In the genomic region with DNA sequence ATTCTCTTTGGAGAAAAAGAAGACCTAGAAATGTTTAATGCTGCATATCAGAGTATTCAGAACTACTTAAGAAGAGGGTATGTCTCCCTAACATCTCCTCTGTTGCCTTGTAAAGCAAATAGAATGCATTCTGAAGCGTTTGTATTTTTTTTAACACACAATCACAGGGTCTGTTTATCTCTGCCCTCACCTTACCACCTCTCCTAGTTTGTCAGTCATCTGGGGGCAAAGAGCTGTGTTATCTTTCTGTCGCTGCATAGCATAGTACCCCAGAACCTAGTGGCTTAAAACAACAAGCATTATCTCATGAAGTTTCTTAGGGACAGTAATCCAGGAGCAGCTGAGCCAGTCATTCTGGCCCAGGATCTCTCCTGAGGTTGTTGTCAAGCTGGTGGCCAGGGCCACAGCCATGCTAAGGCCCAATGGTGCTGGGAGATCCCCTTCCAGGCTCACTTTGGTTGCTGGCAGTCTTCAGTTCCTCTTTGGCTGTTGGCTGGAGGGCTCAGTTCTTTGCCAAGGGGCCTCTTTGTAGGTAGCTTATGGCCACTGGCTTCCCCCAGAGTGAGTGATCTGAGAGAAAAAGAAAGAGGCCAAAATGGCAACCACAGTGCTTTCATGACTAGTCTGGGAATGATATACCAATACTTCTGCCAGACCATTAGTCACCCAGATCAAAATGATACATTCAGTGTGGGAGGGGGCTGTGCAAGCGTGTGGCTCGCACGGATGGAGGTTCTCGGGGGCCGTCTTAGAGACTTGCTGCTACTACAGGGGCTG, we compare ENCODE assay signal across 8 cellular contexts. TPM values are rescaled to one million over a fixed set of nuclear protein-coding genes. Genes with fewer than 3 reads are reported as not detected.
DNase-seq lines count a peak whose midpoint lies in the region; ATAC-seq and TF ChIP-seq lines count a peak whose summit lies in the region.

No MANE protein-coding gene starts in this region.

- H3K36me3 Mint-ChIP-seq in effector memory CD8-positive, alpha-beta T cell (ENCODE audit: insufficient read depth), result peaks cover 94% of the 10 kb centered on the region

- peaks cover 64 to 100% (median 94%) of the 10 kb centered on the region in 4 donors for H3K36me3 ChIP-seq in esophagus muscularis mucosa

- H3K27me3 Mint-ChIP-seq in effector memory CD8-positive, alpha-beta T cell, result no peaks in the 10 kb centered on the region

- H3K27me3 ChIP-seq in esophagus muscularis mucosa, result no peaks in the 10 kb centered on the region

- H3K27ac Mint-ChIP-seq in effector memory CD8-positive, alpha-beta T cell, result peak overlapping the region in 1 of 2 donors; percentile 35

- H3K9me3 ChIP-seq in esophagus muscularis mucosa, result no peaks in the 10 kb centered on the region

- WGBS in esophagus muscularis mucosa, result 86% methylated on average over 7 of the region's 7 CpGs

- intact Hi-C loops in esophagus muscularis mucosa (cut with DNase I), result no loop called here

- H3K4me1 Mint-ChIP-seq in effector memory CD8-positive, alpha-beta T cell (ENCODE audit: low read depth in 2 of 2), result peaks cover 3 to 11% of the 10 kb centered on the region in 2 donors

- TF ChIP-seq POLR2A in esophagus muscularis mucosa (IDR thresholded peaks at IDR 0.05; ENCODE audit: low read depth), result no peak

- no peaks in the 10 kb centered on the region for H3K4me1 ChIP-seq in esophagus muscularis mucosa

- no peak overlapping the region for H3K27ac ChIP-seq in esophagus muscularis mucosa (replicated peaks in 1 of 4)

- H3K4me3 Mint-ChIP-seq in effector memory CD8-positive, alpha-beta T cell, result no peak overlapping the region

- ATAC-seq in GM18502 (IDR thresholded peaks at IDR 0.05; ENCODE audit: poor library complexity, unreplicated experiment), result peak; percentile 100
- peak; percentile 96 for ATAC-seq in GM19468 (IDR thresholded peaks at IDR 0.05; ENCODE audit: extremely low read depth, unreplicated experiment)
- ATAC-seq in HG03342 (IDR thresholded peaks at IDR 0.05; ENCODE audit: unreplicated experiment), result peak; percentile 95
- ATAC-seq in effector memory CD8-positive, alpha-beta T cell (replicated peaks), result peak; percentile 27

- TF ChIP-seq CTCF in esophagus muscularis mucosa (IDR thresholded peaks at IDR 0.05), result no peak

- no peak overlapping the region for H3K4me3 ChIP-seq in esophagus muscularis mucosa

- TF ChIP-seq EP300 in esophagus muscularis mucosa (IDR thresholded peaks at IDR 0.05), result no peak

- H3K9me3 Mint-ChIP-seq in effector memory CD8-positive, alpha-beta T cell, result no peaks in the 10 kb centered on the region

- no peak for DNase-seq in effector memory CD8-positive, alpha-beta T cell
- no peak for DNase-seq in esophagus muscularis mucosa (ENCODE audit: extremely low spot score)
- no peak for DNase-seq in H4 (ENCODE audit: low spot score)
- DNase-seq in DMS153 treated with DMSO at 0.1 percent for 48 hours (lab: John Stamatoyannopoulos, UW; ENCODE audit: unreplicated experiment), result no peak
- DNase-seq in NCI-H2171 (lab: John Stamatoyannopoulos, UW), result no peak

RNA-seq across cellular contexts. Expression of gene EDEM1, which starts 17.8 kb away (rescaled TPM):
- 10 to 100 TPM; 16.6 to 23.3 (median 19.3) TPM for total RNA-seq in esophagus muscularis mucosa
- 13.0 and 17.5 TPM in 2 replicates for total RNA-seq in H4 (2014; rRNA removed; shearing (Covaris generic))

Comparison
In these comparisons a context has a peak if more than half of its experiments do, and no peak if none do; other contexts are left out.
1. ATAC-seq: peak in every context shown above with its lines; median percentile 100 in GM18502; 96 in GM19468; 95 in HG03342; 27 in effector memory CD8-positive, alpha-beta T cell.